Comparison of ENCODE assay signal across 9 cellular contexts in genomic region chr2:38690499-38691420, GRCh38. TPM values are rescaled to one million over a fixed set of nuclear protein-coding genes. Genes with fewer than 3 reads are reported as not detected.
DNase-seq lines count a peak whose midpoint lies in the region; ATAC-seq, FAIRE-seq and TF ChIP-seq lines count a peak whose summit lies in the region.
"Had no signal": no experiment of that assay in that cellular context is flagged by ENCODE, and none has a peak within 500 bp of the region (broad histone marks: within the 10 kb centered on the region; RNA-seq: fewer than 3 reads in every experiment).

No MANE protein-coding gene starts in this region.

- peaks cover 26% of the 10 kb centered on the region for H3K4me1 Mint-ChIP-seq in osteocyte (ENCODE audit: unreplicated experiment)
- H3K4me1 Mint-ChIP-seq: nephron had no signal

- POLR2A ChIA-PET in HEK293T (lab: Yijun Ruan, JAX): interaction anchor here (1.0 kb wide), 1 partner anchor 24 kb away, joined by 3 read pairs; no protein-coding TSS in a partner anchor

- H3K36me3 Mint-ChIP-seq in osteocyte (ENCODE audit: unreplicated experiment): peaks cover 2% of the 10 kb centered on the region

- H3K36me3 ChIP-seq in bronchial epithelial cell (ENCODE audit: control insufficient read depth, insufficient read depth, low read length): no peaks in the 10 kb centered on the region

- peak; percentile 74 for DNase-seq in DMS53 treated with DMSO at 0.1 percent for 48 hours (lab: John Stamatoyannopoulos, UW; ENCODE audit: unreplicated experiment)
- peak; percentile 36 for DNase-seq in NCI-H2196 (lab: John Stamatoyannopoulos, UW; ENCODE audit: unreplicated experiment)
- DNase-seq in bronchial epithelial cell (ENCODE audit: low read depth): peak; percentile 96
- DNase-seq in osteocyte (ENCODE audit: extremely low spot score, unreplicated experiment): no peak
- no peak for DNase-seq in HEK293T (ENCODE audit: extremely low spot score)
- no peak for DNase-seq in GM10266 (ENCODE audit: extremely low spot score)
- DNase-seq in NCI-H2081 (lab: John Stamatoyannopoulos, UW): no peak

- ATAC-seq in HG03354 (IDR thresholded peaks at IDR 0.05; ENCODE audit: poor library complexity, severe bottlenecking, unreplicated experiment): no peak

- no peaks in the 10 kb centered on the region for H3K27me3 ChIP-seq in bronchial epithelial cell (ENCODE audit: control insufficient read depth, insufficient read depth, low read length)

- H3K4me3 ChIP-seq in bronchial epithelial cell (ENCODE audit: low read depth, low read length): no peak overlapping the region

- TF ChIP-seq CTCF in bronchial epithelial cell (IDR thresholded peaks at IDR 0.05; ENCODE audit: insufficient read depth, low read length, severe bottlenecking) (no peak), osteocyte (IDR thresholded peaks at IDR 0.05) (no peak), GM10266 (IDR thresholded peaks at IDR 0.05; ENCODE audit: control insufficient read depth, insufficient read depth, low read depth, missing control alignments) (no peak)

- H3K4me3 Mint-ChIP-seq in osteocyte (ENCODE audit: unreplicated experiment): no peak overlapping the region
- H3K4me3 Mint-ChIP-seq: nephron had no signal

- no peaks in the 10 kb centered on the region for H3K27me3 Mint-ChIP-seq in osteocyte (ENCODE audit: unreplicated experiment)

- FAIRE-seq in bronchial epithelial cell (lab: Jason Lieb, UNC): no peak

- no peaks in the 10 kb centered on the region for H3K9me3 Mint-ChIP-seq in osteocyte (ENCODE audit: unreplicated experiment)
- H3K9me3 Mint-ChIP-seq: nephron had no signal

- CTCF ChIA-PET in HEK293T (lab: Yijun Ruan, JAX): no interaction called here

- H3K27ac Mint-ChIP-seq in osteocyte (ENCODE audit: unreplicated experiment): peak overlapping the region; percentile 79
- H3K27ac Mint-ChIP-seq: nephron had no signal

TF ChIP-seq in HEK293T, 16 proteins besides CTCF, POLR2A, EP300 and RAD21:
- TF ChIP-seq L3MBTL2 (conservative IDR thresholded peaks at IDR 0.05) (no peak), FOXA1 (IDR thresholded peaks at IDR 0.05) (no peak), SP1 (IDR thresholded peaks at IDR 0.05) (no peak), ARNT (IDR thresholded peaks at IDR 0.05) (no peak), SUZ12 (IDR thresholded peaks at IDR 0.05) (no peak), TARDBP (IDR thresholded peaks at IDR 0.05) (no peak), FOXK2 (IDR thresholded peaks at IDR 0.05) (no peak)

RNA-seq across cellular contexts. Expression of gene GALM, which starts 24.8 kb away (rescaled TPM):
- total RNA-seq in bronchial epithelial cell: 1.6 and 2.0 TPM in 2 replicates
- total RNA-seq in osteocyte: 2.9 and 3.8 TPM in 2 replicates

Comparison
In these comparisons a context has a peak if more than half of its experiments do, and no peak if none do; other contexts are left out.
1. DNase-seq: peak in DMS53 treated with DMSO at 0.1 percent for 48 hours (single experiment), NCI-H2196 (single experiment) and bronchial epithelial cell (single experiment); none in osteocyte (single experiment), HEK293T (single experiment), GM10266 (single experiment) and NCI-H2081 (0 of 2).